Comparison of ENCODE assay signal across 1 cellular context in genomic region chr10:97575101-97575668, GRCh38.
TF ChIP-seq lines count a peak whose summit lies in the region.

No MANE protein-coding gene starts in this region.

TF ChIP-seq in K562, 482 proteins besides CTCF, POLR2A, EP300 and RAD21:
- TF ChIP-seq ZKSCAN1 (IDR thresholded peaks at IDR 0.05; ENCODE audit: low read depth, low read length) (peak; percentile 71), ZNF24 (IDR thresholded peaks at IDR 0.05) (peak; percentile 66; the same call in 1 of the 2 replicates), ZFPM2 (CRISPR knock-in tag; IDR thresholded peaks at IDR 0.05) (no peak), SPI1 (IDR thresholded peaks at IDR 0.05; ENCODE audit: borderline replicate concordance, low read depth, low read length) (no peak), ZNF589 (CRISPR knock-in tag; IDR thresholded peaks at IDR 0.05; ENCODE audit: low read depth) (no peak)
